In genomic region chr1:12565966-12566352, GRCh38 we compare ENCODE assay signal across 18 cellular contexts. TPM values are rescaled to one million over a fixed set of nuclear protein-coding genes. Genes with fewer than 3 reads are reported as not detected.
A peak's percentile ranks its signal among the peaks of the same experiment; 100 is the strongest.
DNase-seq lines count a peak whose midpoint lies in the region; TF ChIP-seq lines count a peak whose summit lies in the region.
"Had no signal": no experiment of that assay in that cellular context is flagged by ENCODE, and none has a peak within 500 bp of the region (broad histone marks: within the 10 kb centered on the region; RNA-seq: fewer than 3 reads in every experiment).

No MANE protein-coding gene starts in this region.

- peak overlapping the region; percentile 21 for H3K4me2 ChIP-seq in DOHH2 (ENCODE audit: low read length)
- H3K4me2 ChIP-seq: neural progenitor cell had no signal

- H3K27ac Mint-ChIP-seq in nephron = peak overlapping the region; percentile 21 to 38 (median 29)
- H3K27ac Mint-ChIP-seq: activated naive CD4-positive, alpha-beta T cell treated with anti-CD3 and anti-CD28 coated beads, Interleukin-2, amount 50 U/mL, for 24 hours; neural progenitor cell had no signal

- H3F3A ChIP-seq in DOHH2 (ENCODE audit: control insufficient read depth, insufficient read depth) = no peaks in the 10 kb centered on the region

- H3K36me3 ChIP-seq in DOHH2 (ENCODE audit: control insufficient read depth, low read length) = no peaks in the 10 kb centered on the region
- H3K36me3 ChIP-seq: neural progenitor cell had no signal

- H3K9me3 ChIP-seq in DOHH2 (ENCODE audit: control insufficient read depth, insufficient read depth, low read length) = peaks cover 3% of the 10 kb centered on the region

- H3K27me3 Mint-ChIP-seq in nephron (ENCODE audit: low read depth) = no peaks in the 10 kb centered on the region
- H3K27me3 Mint-ChIP-seq: activated naive CD4-positive, alpha-beta T cell treated with anti-CD3 and anti-CD28 coated beads, Interleukin-2, amount 50 U/mL, for 24 hours had no signal

- H3K27ac ChIP-seq in DOHH2 (ENCODE audit: low read depth, low read length) (no peak overlapping the region), coronary artery (peak overlapping the region in 1 of 2 donors; percentile 90)
- H3K27ac ChIP-seq: neural progenitor cell, Peyer's patch had no signal

- H3K4me3 ChIP-seq in DOHH2 (ENCODE audit: low read length) = peak overlapping the region; percentile 6; the same call in 1 of the 2 replicates
- no peak overlapping the region for H3K4me3 ChIP-seq in coronary artery
- H3K4me3 ChIP-seq: esophagus squamous epithelium, MG63, neural progenitor cell, Peyer's patch had no signal

- no peaks in the 10 kb centered on the region for H3K4me1 Mint-ChIP-seq in nephron
- H3K4me1 Mint-ChIP-seq: activated naive CD4-positive, alpha-beta T cell treated with anti-CD3 and anti-CD28 coated beads, Interleukin-2, amount 50 U/mL, for 24 hours; neural progenitor cell had no signal

- no peaks in the 10 kb centered on the region for H3K79me2 ChIP-seq in DOHH2 (ENCODE audit: control insufficient read depth, low read length)

- no peaks in the 10 kb centered on the region for H3K27me3 ChIP-seq in DOHH2 (ENCODE audit: control insufficient read depth, low read length)
- H3K27me3 ChIP-seq: esophagus squamous epithelium, MG63, neural progenitor cell, Peyer's patch had no signal

- no peaks in the 10 kb centered on the region for H4K20me1 ChIP-seq in DOHH2 (ENCODE audit: control insufficient read depth, insufficient read depth, low read depth, low read length)

- no peaks in the 10 kb centered on the region for H3K4me1 ChIP-seq in DOHH2 (ENCODE audit: control insufficient read depth, low read length)
- H3K4me1 ChIP-seq: neural progenitor cell, Peyer's patch had no signal

- peaks cover 63% of the 10 kb centered on the region for H3K36me3 Mint-ChIP-seq in nephron (ENCODE audit: low read depth)
- H3K36me3 Mint-ChIP-seq: neural progenitor cell had no signal

- no peak overlapping the region for H3K4me3 Mint-ChIP-seq in nephron
- H3K4me3 Mint-ChIP-seq: activated naive CD4-positive, alpha-beta T cell treated with anti-CD3 and anti-CD28 coated beads, Interleukin-2, amount 50 U/mL, for 24 hours; neural progenitor cell had no signal

- peaks cover 31% of the 10 kb centered on the region for H3K9me3 Mint-ChIP-seq in nephron
- H3K9me3 Mint-ChIP-seq: activated naive CD4-positive, alpha-beta T cell treated with anti-CD3 and anti-CD28 coated beads, Interleukin-2, amount 50 U/mL, for 24 hours had no signal

- peak; percentile 4 for DNase-seq in NCI-H526 treated with DMSO at 0.1 percent for 48 hours (lab: John Stamatoyannopoulos, UW)
- DNase-seq in dermis blood vessel endothelial cell = peak; percentile 21
- no peak for DNase-seq in coronary artery (ENCODE audit: low spot score)
- DNase-seq in activated gamma-delta T cell (lab: John Stamatoyannopoulos, UW) = no peak
- DNase-seq in globus pallidus (ENCODE audit: low spot score) = no peak
- DNase-seq in NCI-H748 treated with DMSO at 0.1 percent for 48 hours (lab: John Stamatoyannopoulos, UW) = no peak
- DNase-seq: activated CD4-positive, alpha-beta T cell treated with anti-CD3 and anti-CD28 coated beads, Interleukin-2, amount 50 U/mL, for 4 hours; esophagus squamous epithelium; islet precursor cell; mesenchymal stem cell; MG63; NCI-H187; NCI-H524 treated with DMSO at 0.1 percent for 48 hours; Peyer's patch had no signal

- TF ChIP-seq CTCF in DOHH2 (IDR thresholded peaks at IDR 0.05; ENCODE audit: low read depth, low read length, poor library complexity, severe bottlenecking) (no peak), nephron (IDR thresholded peaks at IDR 0.05; ENCODE audit: unreplicated experiment in 3 of 3) (no peak), coronary artery (IDR thresholded peaks at IDR 0.05) (no peak)

- H3K9me2 ChIP-seq in DOHH2 (replicated peaks; ENCODE audit: control insufficient read depth, low read length) = no peaks in the 10 kb centered on the region

RNA-seq across cellular contexts. Expression of gene DHRS3, which starts 52.1 kb away (rescaled TPM):
- total RNA-seq in dermis blood vessel endothelial cell = 57.1 and 121 TPM in 2 replicates

Comparison
In these comparisons a context has a peak if more than half of its experiments do, and no peak if none do; other contexts are left out.
1. DNase-seq: peak in NCI-H526 treated with DMSO at 0.1 percent for 48 hours (single experiment) and dermis blood vessel endothelial cell (single experiment); none in coronary artery (single experiment), activated gamma-delta T cell (single experiment), globus pallidus (single experiment) and NCI-H748 treated with DMSO at 0.1 percent for 48 hours (single experiment).